ENCODE assay signal across 18 cellular contexts in genomic region chr6:137729866-137730629, GRCh38.
DNase-seq lines count a peak whose midpoint lies in the region; ATAC-seq and TF ChIP-seq lines count a peak whose summit lies in the region.
"Had no signal": no experiment of that assay in that cellular context is flagged by ENCODE, and none has a peak within 500 bp of the region (broad histone marks: within the 10 kb centered on the region; RNA-seq: fewer than 3 reads in every experiment).

No MANE protein-coding gene starts in this region.

- no peaks in the 10 kb centered on the region for H3K36me3 ChIP-seq in RWPE2 (ENCODE audit: low read depth)
- no peaks in the 10 kb centered on the region for H3K36me3 ChIP-seq in naive thymus-derived CD4-positive, alpha-beta T cell (ENCODE audit: control insufficient read depth in 2 of 3, insufficient read depth in 3 of 3, low read length in 3 of 3)

- peaks cover 0 to 6% (median 0%) of the 10 kb centered on the region in 5 donors for H3K36me3 Mint-ChIP-seq in naive thymus-derived CD4-positive, alpha-beta T cell
- H3K36me3 Mint-ChIP-seq in activated T-cell treated with anti-CD3 and anti-CD28 coated beads, Interleukin-2, amount 50 U/mL, for 24 hours (ENCODE audit: low read depth), result no peaks in the 10 kb centered on the region

- H3K4me3 ChIP-seq in RWPE2 (ENCODE audit: severe bottlenecking) (no peak overlapping the region), fibroblast of pulmonary artery (replicated peaks; ENCODE audit: low read depth, low read length) (no peak overlapping the region)
- no peak overlapping the region for H3K4me3 ChIP-seq in naive thymus-derived CD4-positive, alpha-beta T cell (ENCODE audit: low read length)
- H3K4me3 ChIP-seq: coronary artery, testis had no signal

- intact Hi-C loops in naive thymus-derived CD4-positive, alpha-beta T cell (cut with micrococcal nuclease), result no loop called here

- POLR2A ChIA-PET in naive thymus-derived CD4-positive, alpha-beta T cell (lab: Charles Lee), result no interaction called here

- H3K27ac Mint-ChIP-seq in naive thymus-derived CD4-positive, alpha-beta T cell, result no peak overlapping the region
- no peak overlapping the region for H3K27ac Mint-ChIP-seq in activated T-cell treated with anti-CD3 and anti-CD28 coated beads, Interleukin-2, amount 50 U/mL, for 24 hours
- H3K27ac Mint-ChIP-seq: activated B cell treated with CpG ODN at 0.5 μM for 24 hours; activated T-helper 17 cell treated with anti-CD3 and anti-CD28 coated beads, Interleukin-2, amount 50 U/mL, for 72 hours had no signal

- TF ChIP-seq CTCF in RWPE2 (IDR thresholded peaks at IDR 0.05; ENCODE audit: poor library complexity, severe bottlenecking) (no peak), fibroblast of pulmonary artery (IDR thresholded peaks at IDR 0.05; ENCODE audit: low read length, missing control alignments) (no peak)

- H3K9me3 ChIP-seq in RWPE2 (ENCODE audit: severe bottlenecking), result no peaks in the 10 kb centered on the region
- no peaks in the 10 kb centered on the region for H3K9me3 ChIP-seq in naive thymus-derived CD4-positive, alpha-beta T cell (ENCODE audit: control insufficient read depth in 2 of 3, low read length in 3 of 3)
- H3K9me3 ChIP-seq: testis had no signal

- ATAC-seq in RWPE2 (ENCODE audit: low read depth) (no peak), HG02870 (IDR thresholded peaks at IDR 0.05; ENCODE audit: unreplicated experiment) (no peak)
- ATAC-seq in naive thymus-derived CD4-positive, alpha-beta T cell, result no peak
- ATAC-seq: activated T-helper 17 cell treated with anti-CD3 and anti-CD28 coated beads, Interleukin-2, amount 50 U/mL, for 72 hours; sciatic nerve had no signal

- H3K4me3 Mint-ChIP-seq in naive thymus-derived CD4-positive, alpha-beta T cell, result no peak overlapping the region
- no peak overlapping the region for H3K4me3 Mint-ChIP-seq in activated T-cell treated with anti-CD3 and anti-CD28 coated beads, Interleukin-2, amount 50 U/mL, for 24 hours
- H3K4me3 Mint-ChIP-seq: activated B cell treated with CpG ODN at 0.5 μM for 24 hours; activated T-helper 17 cell treated with anti-CD3 and anti-CD28 coated beads, Interleukin-2, amount 50 U/mL, for 72 hours had no signal

- H3K9me3 Mint-ChIP-seq in naive thymus-derived CD4-positive, alpha-beta T cell, result peaks cover 0 to 3% (median 0%) of the 10 kb centered on the region in 11 donors
- no peaks in the 10 kb centered on the region for H3K9me3 Mint-ChIP-seq in activated T-cell treated with anti-CD3 and anti-CD28 coated beads, Interleukin-2, amount 50 U/mL, for 24 hours
- H3K9me3 Mint-ChIP-seq: activated B cell treated with CpG ODN at 0.5 μM for 24 hours; activated T-helper 17 cell treated with anti-CD3 and anti-CD28 coated beads, Interleukin-2, amount 50 U/mL, for 72 hours had no signal

- peak overlapping the region; percentile 91 for H3K27ac ChIP-seq in RWPE2 (ENCODE audit: poor library complexity, severe bottlenecking)
- H3K27ac ChIP-seq in naive thymus-derived CD4-positive, alpha-beta T cell (ENCODE audit: low read depth, low read length), result no peak overlapping the region
- H3K27ac ChIP-seq: coronary artery, testis had no signal

- peaks cover 0 to 3% (median 0%) of the 10 kb centered on the region in 7 donors for H3K4me1 Mint-ChIP-seq in naive thymus-derived CD4-positive, alpha-beta T cell
- no peaks in the 10 kb centered on the region for H3K4me1 Mint-ChIP-seq in activated T-cell treated with anti-CD3 and anti-CD28 coated beads, Interleukin-2, amount 50 U/mL, for 24 hours (ENCODE audit: low read depth)
- H3K4me1 Mint-ChIP-seq: activated B cell treated with CpG ODN at 0.5 μM for 24 hours had no signal

- H3K27me3 Mint-ChIP-seq in naive thymus-derived CD4-positive, alpha-beta T cell, result peaks cover 0 to 10% (median 9%) of the 10 kb centered on the region in 5 donors
- H3K27me3 Mint-ChIP-seq in activated T-cell treated with anti-CD3 and anti-CD28 coated beads, Interleukin-2, amount 50 U/mL, for 24 hours, result no peaks in the 10 kb centered on the region
- H3K27me3 Mint-ChIP-seq: activated B cell treated with CpG ODN at 0.5 μM for 24 hours had no signal

- no peaks in the 10 kb centered on the region for H3K27me3 ChIP-seq in RWPE2 (ENCODE audit: insufficient read depth, poor library complexity, severe bottlenecking)
- peaks cover 0 to 2% of the 10 kb centered on the region in 2 donors for H3K27me3 ChIP-seq in naive thymus-derived CD4-positive, alpha-beta T cell (ENCODE audit: control insufficient read depth in 2 of 2, insufficient read depth in 2 of 2, low read length in 2 of 2)
- H3K27me3 ChIP-seq: testis had no signal

- CTCF ChIA-PET in naive thymus-derived CD4-positive, alpha-beta T cell (lab: Charles Lee), result interaction anchor here (1.3 kb wide), 1 partner anchor 22 kb away, joined by 3 read pairs; no protein-coding TSS in a partner anchor

- H3K4me1 ChIP-seq in RWPE2 (ENCODE audit: insufficient read depth, poor library complexity, severe bottlenecking), result peaks cover 44% of the 10 kb centered on the region
- H3K4me1 ChIP-seq in naive thymus-derived CD4-positive, alpha-beta T cell (ENCODE audit: control insufficient read depth in 2 of 2, insufficient read depth in 2 of 2, low read length in 2 of 2), result no peaks in the 10 kb centered on the region

- DNase-seq in GM04503 (ENCODE audit: low read depth), result peak; percentile 50
- no peak for DNase-seq in RWPE2 (ENCODE audit: low spot score)
- DNase-seq in fibroblast of pulmonary artery (ENCODE audit: low read depth), result peak; percentile 83
- DNase-seq in renal cortical epithelial cell (ENCODE audit: low read depth), result peak; percentile 53
- DNase-seq in naive thymus-derived CD4-positive, alpha-beta T cell, result no peak
- DNase-seq in activated T-cell treated with anti-CD3 and anti-CD28 coated beads, Interleukin-2, amount 50 U/mL, for 24 hours, result no peak
- DNase-seq: activated B cell treated with CpG ODN at 0.5 μM for 24 hours; activated CD8-positive, alpha-beta memory T cell treated with anti-CD3 and anti-CD28 coated beads for 24 hours; amniotic stem cell; C1 segment of cervical spinal cord; DMS 273 treated with DMSO at 0.1 percent for 48 hours; NCI-H774; stimulated activated CD4-positive, alpha-beta T cell treated with anti-CD3 and anti-CD28 coated beads, Interleukin-4, amount 100 ng/mL, for 24 hours; testis had no signal

Comparison
In these comparisons a context has a peak if more than half of its experiments do, and no peak if none do; other contexts are left out.
1. DNase-seq: peak in GM04503 (single experiment), fibroblast of pulmonary artery (single experiment) and renal cortical epithelial cell (single experiment); none in RWPE2 (single experiment), naive thymus-derived CD4-positive, alpha-beta T cell (0 of 9) and activated T-cell treated with anti-CD3 and anti-CD28 coated beads, Interleukin-2, amount 50 U/mL, for 24 hours (single experiment).